In the genomic region with DNA sequence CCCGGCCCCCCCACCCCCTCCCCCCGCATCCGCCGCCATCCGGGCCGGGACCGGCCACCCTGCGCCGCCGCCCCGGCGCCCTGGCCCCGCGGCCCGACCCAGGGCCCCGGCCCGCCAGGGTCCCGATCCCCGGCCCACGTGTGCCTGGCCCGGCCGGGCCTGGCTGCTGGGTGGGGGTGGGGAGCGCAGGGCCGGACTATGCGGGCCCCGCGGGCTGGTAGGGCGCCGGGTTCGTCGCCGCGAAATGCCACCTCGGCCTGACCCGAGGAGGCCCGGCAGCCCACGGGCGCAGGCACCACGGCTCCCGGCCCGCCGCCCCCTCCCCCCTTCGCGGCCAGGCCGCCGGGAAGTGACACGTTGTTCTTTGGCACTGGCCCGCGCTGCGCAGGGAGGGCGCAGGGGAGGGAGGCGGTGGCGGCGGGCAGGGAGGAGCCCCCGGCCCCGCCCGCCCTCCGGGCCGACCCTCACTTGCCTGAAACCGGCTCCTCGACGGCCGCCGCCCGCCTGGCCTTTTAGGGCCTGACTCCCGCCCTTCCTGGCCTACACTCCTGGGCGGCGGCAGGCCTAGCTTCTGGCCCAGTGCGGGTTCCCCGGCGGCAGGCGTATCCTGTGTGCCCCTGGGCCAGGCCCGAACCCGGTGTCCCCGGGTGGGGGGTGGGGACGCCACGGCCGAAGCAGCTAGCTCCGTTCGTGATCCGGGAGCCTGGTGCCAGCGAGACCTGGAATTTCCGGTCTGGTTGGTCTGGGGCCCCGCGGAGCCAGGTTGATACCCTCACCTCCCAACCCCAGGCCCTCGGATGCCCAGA, we compare ENCODE assay signal across 8 cellular contexts. TPM values are rescaled to one million over a fixed set of nuclear protein-coding genes. Genes with fewer than 3 reads are reported as not detected.
DNase-seq lines count a peak whose midpoint lies in the region; ATAC-seq and TF ChIP-seq lines count a peak whose summit lies in the region.

No MANE protein-coding gene starts in this region.

- H3K36me3 Mint-ChIP-seq in HFFc6 (ENCODE audit: low read depth) = peaks cover 33% of the 10 kb centered on the region
- peaks cover 29% of the 10 kb centered on the region for H3K36me3 Mint-ChIP-seq in activated CD4-positive, alpha-beta T cell treated with anti-CD3 and anti-CD28 coated beads, Interleukin-2, amount 10 ng/mL, durations not matched to agents 7 days and 5 days (ENCODE audit: low read depth)

- H3K27ac ChIP-seq in dorsolateral prefrontal cortex (peak overlapping the region; percentile 7 to 97 (median 92)), lower lobe of right lung (peak overlapping the region; percentile 95)

- no peaks in the 10 kb centered on the region for H3K9me3 Mint-ChIP-seq in HFFc6
- no peaks in the 10 kb centered on the region for H3K9me3 Mint-ChIP-seq in activated CD4-positive, alpha-beta T cell treated with anti-CD3 and anti-CD28 coated beads, Interleukin-2, amount 10 ng/mL, durations not matched to agents 7 days and 5 days

- intact Hi-C loops in dorsolateral prefrontal cortex (cut with DNase I) (loop anchor here (1.0 to 5.0 kb wide), 4 partner anchors 16 to 138 kb away; partner anchors contain the start of gene PSMD2 (in 2 of the 2)), lower lobe of right lung (cut with DNase I) (no loop called here)

- peaks cover 3% of the 10 kb centered on the region for H3K27me3 Mint-ChIP-seq in HFFc6 (ENCODE audit: insufficient read depth)
- H3K27me3 Mint-ChIP-seq in activated CD4-positive, alpha-beta T cell treated with anti-CD3 and anti-CD28 coated beads, Interleukin-2, amount 10 ng/mL, durations not matched to agents 7 days and 5 days = no peaks in the 10 kb centered on the region

- H3K36me3 ChIP-seq in lower lobe of right lung = peaks cover 22% of the 10 kb centered on the region

- TF ChIP-seq CTCF in HFFc6 (IDR thresholded peaks at IDR 0.05) = no peak
- no peak for TF ChIP-seq CTCF in dorsolateral prefrontal cortex (IDR thresholded peaks at IDR 0.05 in 54 of 56, conservative IDR thresholded peaks at IDR 0.05 in 2 of 56; ENCODE audit: low read depth in 1 of 56, partially characterized antibody in 56 of 56)
- TF ChIP-seq CTCF in lower lobe of right lung (IDR thresholded peaks at IDR 0.05) = no peak

- peak overlapping the region; percentile 89 for H3K4me3 Mint-ChIP-seq in HFFc6
- H3K4me3 Mint-ChIP-seq in activated CD4-positive, alpha-beta T cell treated with anti-CD3 and anti-CD28 coated beads, Interleukin-2, amount 10 ng/mL, durations not matched to agents 7 days and 5 days = peak overlapping the region; percentile 83

- H3K4me3 ChIP-seq in dorsolateral prefrontal cortex (peak overlapping the region; percentile 44 to 88 (median 81)), lower lobe of right lung (peak overlapping the region; percentile 94)

- H3K27ac Mint-ChIP-seq in HFFc6 = peak overlapping the region; percentile 87
- H3K27ac Mint-ChIP-seq in activated CD4-positive, alpha-beta T cell treated with anti-CD3 and anti-CD28 coated beads, Interleukin-2, amount 10 ng/mL, durations not matched to agents 7 days and 5 days = peak overlapping the region; percentile 92

- peak; percentile 80 to 87 for ATAC-seq in lower lobe of right lung

- H3K4me1 ChIP-seq in lower lobe of right lung = peaks cover 43% of the 10 kb centered on the region

- POLR2A ChIA-PET in activated CD4-positive, alpha-beta T cell treated with anti-CD3 and anti-CD28 coated beads, Interleukin-2, amount 10 ng/mL, durations not matched to agents 7 days and 5 days (lab: Charles Lee) = interaction anchor here (0.6 kb wide), 1 partner anchor 197 kb away, joined by 3 read pairs; no protein-coding TSS in a partner anchor

- H3K4me1 Mint-ChIP-seq in HFFc6 (ENCODE audit: low read depth) = peaks cover 39% of the 10 kb centered on the region
- peaks cover 35% of the 10 kb centered on the region for H3K4me1 Mint-ChIP-seq in activated CD4-positive, alpha-beta T cell treated with anti-CD3 and anti-CD28 coated beads, Interleukin-2, amount 10 ng/mL, durations not matched to agents 7 days and 5 days

- H3K27me3 ChIP-seq in dorsolateral prefrontal cortex (no peaks in the 10 kb centered on the region), lower lobe of right lung (ENCODE audit: low read depth) (no peaks in the 10 kb centered on the region)

- peak; percentile 76 for DNase-seq in DMS53 (lab: John Stamatoyannopoulos, UW)
- DNase-seq in DMS53 treated with DMSO at 0.1 percent for 48 hours (lab: John Stamatoyannopoulos, UW; ENCODE audit: unreplicated experiment) = no peak
- DNase-seq in HFFc6 = peak; percentile 60
- DNase-seq in NCI-H1105 treated with DMSO at 0.1 percent for 48 hours (lab: John Stamatoyannopoulos, UW) = peak; percentile 34
- DNase-seq in activated CD4-positive, alpha-beta T cell treated with anti-CD3 and anti-CD28 coated beads, Interleukin-2, amount 10 ng/mL, durations not matched to agents 7 days and 5 days = peak; percentile 63
- peak in 8 of 10 donors; percentile 36 to 72 (median 57) for DNase-seq in dorsolateral prefrontal cortex
- peak; percentile 87 for DNase-seq in lower lobe of right lung
- DNase-seq in stimulated activated CD8-positive, alpha-beta memory T cell treated with anti-CD3 and anti-CD28 coated beads, Interleukin-15, amount 100 ng/mL, for 48 hours (ENCODE audit: low read depth in 2 of 2) = peak; percentile 38 to 43

- CTCF ChIA-PET in activated CD4-positive, alpha-beta T cell treated with anti-CD3 and anti-CD28 coated beads, Interleukin-2, amount 10 ng/mL, durations not matched to agents 7 days and 5 days (lab: Charles Lee) = interaction anchor here (3.4 kb wide), 1 partner anchor 12 kb away, joined by 10 read pairs; no protein-coding TSS in a partner anchor

- no peaks in the 10 kb centered on the region for H3K9me3 ChIP-seq in lower lobe of right lung

RNA-seq across cellular contexts. Expression of gene EIF4G1, which starts 0.5 kb away (rescaled TPM):
- total RNA-seq in HFFc6 (2021; fragmentation: NEBNext Ultra II Directional; extraction: Animal tissue kit (Norgen Biotek cat#: 25700)) = 100 to 1,000 TPM; 522 to 605 (median 559) TPM
- 100 to 1,000 TPM; 269 to 300 TPM for total RNA-seq in activated CD4-positive, alpha-beta T cell treated with anti-CD3 and anti-CD28 coated beads, Interleukin-2, amount 10 ng/mL, durations not matched to agents 7 days and 5 days
- total RNA-seq in dorsolateral prefrontal cortex (100 to 1,000 TPM; 152 to 287 (median 190) TPM), lower lobe of right lung (271 TPM)

RNA-seq across cellular contexts. Expression of gene PSMD2, which starts 15.9 kb away (rescaled TPM):
- total RNA-seq in HFFc6 (2021; fragmentation: NEBNext Ultra II Directional; extraction: Animal tissue kit (Norgen Biotek cat#: 25700)) = 100 to 1,000 TPM; 620 to 777 (median 730) TPM
- total RNA-seq in activated CD4-positive, alpha-beta T cell treated with anti-CD3 and anti-CD28 coated beads, Interleukin-2, amount 10 ng/mL, durations not matched to agents 7 days and 5 days = 100 to 1,000 TPM; 188 to 193 TPM
- total RNA-seq in dorsolateral prefrontal cortex (100 to 1,000 TPM; 147 to 269 (median 208) TPM), lower lobe of right lung (135 TPM)

RNA-seq across cellular contexts. Expression of gene FAM131A, which starts 22.5 kb away (rescaled TPM):
- total RNA-seq in HFFc6 (2021; fragmentation: NEBNext Ultra II Directional; extraction: Animal tissue kit (Norgen Biotek cat#: 25700)) = 10 to 100 TPM; 11.2 to 13.6 (median 11.9) TPM
- total RNA-seq in activated CD4-positive, alpha-beta T cell treated with anti-CD3 and anti-CD28 coated beads, Interleukin-2, amount 10 ng/mL, durations not matched to agents 7 days and 5 days = 1 to 10 TPM; 3.6 to 4.4 TPM
- total RNA-seq in dorsolateral prefrontal cortex = 100 to 1,000 TPM in 106 of 120 experiments, 10 to 100 TPM in 14; 76.8 to 195 (median 128) TPM
- total RNA-seq in lower lobe of right lung = 17.0 TPM

RNA-seq across cellular contexts. Expression of gene ECE2, which starts 39.1 kb away (rescaled TPM):
- not detected for total RNA-seq in HFFc6 (2021; fragmentation: NEBNext Ultra II Directional; extraction: Animal tissue kit (Norgen Biotek cat#: 25700))
- not detected for total RNA-seq in activated CD4-positive, alpha-beta T cell treated with anti-CD3 and anti-CD28 coated beads, Interleukin-2, amount 10 ng/mL, durations not matched to agents 7 days and 5 days
- total RNA-seq in dorsolateral prefrontal cortex (10 to 100 TPM in 114 of 120 experiments, 1 to 10 TPM in 6; 2.6 to 38.7 (median 18.0) TPM), lower lobe of right lung (not detected)

RNA-seq across cellular contexts. Expression of gene CLCN2, which starts 46.5 kb away (rescaled TPM):
- 1 to 10 TPM; 3.4 to 5.1 (median 4.2) TPM for total RNA-seq in HFFc6 (2021; fragmentation: NEBNext Ultra II Directional; extraction: Animal tissue kit (Norgen Biotek cat#: 25700))
- 1 to 10 TPM; 3.0 to 3.6 TPM for total RNA-seq in activated CD4-positive, alpha-beta T cell treated with anti-CD3 and anti-CD28 coated beads, Interleukin-2, amount 10 ng/mL, durations not matched to agents 7 days and 5 days
- total RNA-seq in dorsolateral prefrontal cortex (10 to 100 TPM; 11.7 to 50.5 (median 26.1) TPM), lower lobe of right lung (4.4 TPM)
